Comparison of ENCODE assay signal across 23 cellular contexts in the genomic region with DNA sequence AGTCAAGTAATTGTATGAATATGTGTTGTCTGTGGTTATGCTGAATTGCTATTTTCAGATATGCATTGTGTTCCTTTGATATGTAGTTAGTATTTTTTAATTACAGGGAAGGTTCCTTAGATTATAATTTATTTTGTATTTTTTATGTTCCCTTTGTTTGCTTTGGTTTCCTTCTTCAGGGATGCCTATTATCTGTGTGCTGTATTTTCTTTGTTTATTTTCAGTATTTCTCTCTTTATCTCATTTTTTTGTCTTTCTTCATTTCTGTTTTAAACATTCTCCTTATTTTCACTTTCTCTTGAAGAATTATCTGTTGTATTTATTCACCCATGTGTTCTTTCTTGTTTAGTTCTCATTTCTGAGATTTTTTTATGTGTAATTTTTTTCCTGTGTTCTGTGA.
"Had no signal": no experiment of that assay in that cellular context is flagged by ENCODE, and none has a peak within 500 bp of the region (broad histone marks: within the 10 kb centered on the region; RNA-seq: fewer than 3 reads in every experiment).

No MANE protein-coding gene starts in this region.

- H3K9me3 Mint-ChIP-seq: IgD-negative memory B cell had no signal

- H3K4me3 ChIP-seq: K562 had no signal

- H3K27ac Mint-ChIP-seq: IgD-negative memory B cell had no signal

- H3K36me3 Mint-ChIP-seq: IgD-negative memory B cell had no signal

- DNase-seq: Kasumi-1, MM.1S, NCI-H1092 treated with DMSO at 0.1 percent for 48 hours, NCI-H1436, NCI-H187, NCI-H2029, NCI-H2081 treated with DMSO at 0.1 percent for 48 hours, NCI-H2171, NCI-H226, NCI-H446, NCI-H510A, NCI-H524 treated with DMSO at 0.1 percent for 48 hours, NCI-H69, NCI-H774, RPMI8226, SHP77 had no signal

- H3K4me3 Mint-ChIP-seq: IgD-negative memory B cell had no signal

- ATAC-seq: K562, SK-N-SH treated with all-trans-retinoic acid at 6 μM for 48 hours had no signal

- H3K9ac ChIP-seq: KMS-11 had no signal

- H3K27ac ChIP-seq: HL-60, KMS-11 had no signal

- FAIRE-seq: HTR-8/SVneo, K562, RCC 7860 had no signal
